Comparison of ENCODE assay signal across 14 cellular contexts in the genomic region with DNA sequence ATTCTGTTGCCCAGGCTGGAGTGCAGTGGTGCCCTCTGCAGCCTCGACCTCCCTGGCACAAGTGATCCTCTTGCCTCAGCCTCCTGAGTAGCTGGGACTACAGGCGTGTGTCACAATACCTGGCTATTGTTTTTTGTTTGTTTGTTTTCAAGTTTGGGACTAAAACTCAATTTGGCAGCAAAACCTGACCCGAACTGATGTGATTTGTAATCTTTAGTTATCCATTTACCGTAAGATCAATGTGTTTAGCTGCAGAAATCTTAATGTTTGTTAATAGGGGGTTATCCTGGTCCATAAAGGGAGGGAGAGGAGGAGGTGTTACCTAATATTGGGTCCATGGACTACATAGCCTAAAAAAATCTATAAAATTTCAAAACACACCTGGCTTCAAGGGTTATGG. TPM values are rescaled to one million over a fixed set of nuclear protein-coding genes. Genes with fewer than 3 reads are reported as not detected.
DNase-seq lines count a peak whose midpoint lies in the region; ATAC-seq, FAIRE-seq and TF ChIP-seq lines count a peak whose summit lies in the region.
"Had no signal": no experiment of that assay in that cellular context is flagged by ENCODE, and none has a peak within 500 bp of the region (broad histone marks: within the 10 kb centered on the region; RNA-seq: fewer than 3 reads in every experiment).

No MANE protein-coding gene starts in this region.

- ATAC-seq in heart right ventricle (no peak), Right ventricle myocardium superior (ENCODE audit: poor library complexity) (no peak), HepG2 (peak; percentile 34), gastrocnemius medialis (no peak), GM19467 (IDR thresholded peaks at IDR 0.05; ENCODE audit: unreplicated experiment) (no peak)
- no peak for ATAC-seq in naive thymus-derived CD4-positive, alpha-beta T cell
- ATAC-seq: activated T-helper 17 cell treated with anti-CD3 and anti-CD28 coated beads, Interleukin-2, amount 50 U/mL, for 72 hours had no signal

- TF ChIP-seq RAD21 in HepG2 (CRISPR knock-in tag; IDR thresholded peaks at IDR 0.05): no peak

- H3K27ac Mint-ChIP-seq in naive thymus-derived CD4-positive, alpha-beta T cell: no peak overlapping the region
- H3K27ac Mint-ChIP-seq: activated T-helper 17 cell treated with anti-CD3 and anti-CD28 coated beads, Interleukin-2, amount 50 U/mL, for 72 hours; immature natural killer cell had no signal

- no peak overlapping the region for H3K4me3 Mint-ChIP-seq in naive thymus-derived CD4-positive, alpha-beta T cell
- H3K4me3 Mint-ChIP-seq: activated T-helper 17 cell treated with anti-CD3 and anti-CD28 coated beads, Interleukin-2, amount 50 U/mL, for 72 hours; immature natural killer cell had no signal

- peak overlapping the region in 7 of 10 donors; percentile 6 to 90 (median 68) for H3K27ac ChIP-seq in heart right ventricle
- peak overlapping the region; percentile 30 for H3K27ac ChIP-seq in HepG2 (ENCODE audit: extremely low read length, insufficient read depth, low read length)
- H3K27ac ChIP-seq in gastrocnemius medialis: peak overlapping the region; percentile 78 to 80 (median 79)
- H3K27ac ChIP-seq in vagina: peak overlapping the region; percentile 93
- H3K27ac ChIP-seq in naive thymus-derived CD4-positive, alpha-beta T cell (ENCODE audit: low read depth, low read length): no peak overlapping the region
- H3K27ac ChIP-seq: SJSA1 had no signal

- TF ChIP-seq EP300 in HepG2 (IDR thresholded peaks at IDR 0.05; ENCODE audit: low read depth in 2 of 2, low read length in 2 of 2): 0 out of 4 replicates have a peak, but pooled peaks of 1 of the 2 experiments have one; percentile 39
- TF ChIP-seq EP300 in HepG2 (CRISPR knock-in tag; IDR thresholded peaks at IDR 0.05; ENCODE audit: borderline replicate concordance): no peak

- H3K4me2 ChIP-seq in HepG2 (ENCODE audit: low read depth, low read length): peak overlapping the region; percentile 71; the same call in 1 of the 2 replicates

- intact Hi-C loops in heart right ventricle (cut with DNase I): loop anchor here (1.0 to 10.0 kb wide), 8 partner anchors 33 to 53 kb away; partner anchors contain the start of genes C1R (in 8 of the 10) and C1RL (in 6 of the 10)
- intact Hi-C loops in Right ventricle myocardium superior (cut with DNase I): loop anchor here (5.0 kb wide), 1 partner anchor 33 kb away; the partner anchor contains the start of gene C1R
- intact Hi-C loops in HepG2 (cut with micrococcal nuclease; ENCODE audit: unreplicated experiment): loop anchor here (1.0 to 2.0 kb wide), 6 partner anchors 19 to 85 kb away; partner anchors contain the start of genes C1R, C1RL and CLSTN3
- intact Hi-C loops in gastrocnemius medialis (cut with DNase I; ENCODE audit: low total_unique reads): loop anchor here (1.0 kb wide), 3 partner anchors 33 to 54 kb away; partner anchors contain the start of genes C1R and C1RL
- intact Hi-C loops in vagina (cut with DNase I): loop anchor here (1.0 to 2.0 kb wide), 2 partner anchors 33 to 49 kb away; partner anchors contain the start of genes C1R and C1RL
- intact Hi-C loops in naive thymus-derived CD4-positive, alpha-beta T cell (cut with micrococcal nuclease): no loop called here

- H2AFZ ChIP-seq in HepG2 (ENCODE audit: low read length): no peak overlapping the region

- BruUV-seq in HepG2 (replicated peaks; lab: Mats Ljungman, UMichigan): no TSS peak

- no peaks in the 10 kb centered on the region for H3K79me2 ChIP-seq in HepG2 (ENCODE audit: insufficient read depth, low read length)

- no peaks in the 10 kb centered on the region for H3K36me3 Mint-ChIP-seq in naive thymus-derived CD4-positive, alpha-beta T cell
- H3K36me3 Mint-ChIP-seq: immature natural killer cell had no signal

- FAIRE-seq in HepG2 (lab: Jason Lieb, UNC): no peak

- in situ Hi-C loops in HepG2 (cut with HindIII; ENCODE audit: extremely low pct_ligation_motif_present, low pct_unique_long_range_greater_than_20kb) (loop anchor here (5.0 to 10.0 kb wide), 2 partner anchors 33 to 55 kb away; partner anchors contain the start of gene C1R), gastrocnemius medialis (cut with MboI; ENCODE audit: low sequenced_read_pairs in 4 of 4) (loop anchor here in 3 of 4 donors (5.0 kb wide), 3 partner anchors 33 to 53 kb away; partner anchors contain the start of genes C1R (in 1 of the 3) and C1RL (in 1 of the 3))

- H3K4me1 Mint-ChIP-seq in naive thymus-derived CD4-positive, alpha-beta T cell: no peaks in the 10 kb centered on the region
- H3K4me1 Mint-ChIP-seq: activated T-helper 17 cell treated with anti-CD3 and anti-CD28 coated beads, Interleukin-2, amount 50 U/mL, for 72 hours; immature natural killer cell had no signal

- peaks cover 16 to 35% (median 26%) of the 10 kb centered on the region in 5 donors for H3K27me3 Mint-ChIP-seq in naive thymus-derived CD4-positive, alpha-beta T cell

- TF ChIP-seq CTCF in heart right ventricle (IDR thresholded peaks at IDR 0.05) (no peak), HepG2 (CRISPR knock-in tag; IDR thresholded peaks at IDR 0.05) (no peak), gastrocnemius medialis (IDR thresholded peaks at IDR 0.05 in 4 of 5, conservative IDR thresholded peaks at IDR 0.05 in 1 of 5) (no peak), vagina (IDR thresholded peaks at IDR 0.05) (no peak)

- H3K4me1 ChIP-seq in heart right ventricle (peaks cover 0 to 44% (median 9%) of the 10 kb centered on the region in 9 donors), HepG2 (ENCODE audit: insufficient read depth, low read length) (peaks cover 64% of the 10 kb centered on the region), gastrocnemius medialis (peaks cover 14 to 25% of the 10 kb centered on the region in 2 donors), vagina (peaks cover 28% of the 10 kb centered on the region)
- no peaks in the 10 kb centered on the region for H3K4me1 ChIP-seq in naive thymus-derived CD4-positive, alpha-beta T cell (ENCODE audit: control insufficient read depth in 2 of 2, insufficient read depth in 2 of 2, low read length in 2 of 2)

- H3K4me3 ChIP-seq in heart right ventricle (peak overlapping the region in 1 of 10 donors; percentile 47), HepG2 (replicated peaks in 1 of 3; ENCODE audit: insufficient read depth in 1 of 3, low read depth in 2 of 3, low read length in 3 of 3) (no peak overlapping the region), gastrocnemius medialis (no peak overlapping the region), vagina (peak overlapping the region in 1 of 2 donors; percentile 45)
- no peak overlapping the region for H3K4me3 ChIP-seq in naive thymus-derived CD4-positive, alpha-beta T cell (ENCODE audit: low read length)
- H3K4me3 ChIP-seq: SJSA1 had no signal

- no peaks in the 10 kb centered on the region for H3K9me3 ChIP-seq in heart right ventricle
- H3K9me3 ChIP-seq in HepG2 (ENCODE audit: low read length): no peaks in the 10 kb centered on the region
- H3K9me3 ChIP-seq in gastrocnemius medialis: no peaks in the 10 kb centered on the region
- H3K9me3 ChIP-seq in vagina: no peaks in the 10 kb centered on the region
- no peaks in the 10 kb centered on the region for H3K9me3 ChIP-seq in naive thymus-derived CD4-positive, alpha-beta T cell (ENCODE audit: control insufficient read depth in 2 of 3, low read length in 3 of 3)
- H3K9me3 ChIP-seq: SJSA1 had no signal

- no peak for DNase-seq in heart right ventricle
- no peak for DNase-seq in Right ventricle myocardium superior
- no peak for DNase-seq in HepG2 (ENCODE audit: low spot score)
- DNase-seq in gastrocnemius medialis: no peak
- no peak for DNase-seq in vagina (ENCODE audit: extremely low spot score in 2 of 2)
- DNase-seq in stimulated activated CD4-positive, alpha-beta T cell treated with anti-CD3 and anti-CD28 coated beads, Interleukin-15, amount 100 ng/mL, for 24 hours: no peak
- DNase-seq in naive thymus-derived CD4-positive, alpha-beta T cell: no peak
- DNase-seq: DMS153, immature natural killer cell, NCI-H187 had no signal

- H4K20me1 ChIP-seq in HepG2 (ENCODE audit: insufficient read depth, low read length): no peaks in the 10 kb centered on the region

- H3K36me3 ChIP-seq in heart right ventricle: peaks cover 0 to 13% (median 0%) of the 10 kb centered on the region in 9 donors
- no peaks in the 10 kb centered on the region for H3K36me3 ChIP-seq in HepG2 (replicated peaks in 1 of 2; ENCODE audit: control insufficient read depth in 1 of 2, insufficient read depth in 2 of 2, low read length in 2 of 2)
- peaks cover 0 to under 1% of the 10 kb centered on the region in 2 donors for H3K36me3 ChIP-seq in gastrocnemius medialis
- H3K36me3 ChIP-seq in vagina: no peaks in the 10 kb centered on the region
- H3K36me3 ChIP-seq in naive thymus-derived CD4-positive, alpha-beta T cell (ENCODE audit: control insufficient read depth in 2 of 3, insufficient read depth in 3 of 3, low read length in 3 of 3): no peaks in the 10 kb centered on the region
- H3K36me3 ChIP-seq: SJSA1 had no signal

- H3K9ac ChIP-seq in HepG2 (ENCODE audit: insufficient read depth, low read depth, low read length): no peak overlapping the region

- 96% methylated on average over 4 of the region's 4 CpGs for WGBS in heart right ventricle, 2 donors
- 13% methylated on average over 4 of the region's 4 CpGs for WGBS in HepG2 (ENCODE audit: low lambda C conversion rate)

- H3K27me3 ChIP-seq in heart right ventricle (no peaks in the 10 kb centered on the region), HepG2 (ENCODE audit: control insufficient read depth in 1 of 2, insufficient read depth in 2 of 2, low read length in 2 of 2) (no peaks in the 10 kb centered on the region), gastrocnemius medialis (no peaks in the 10 kb centered on the region), vagina (no peaks in the 10 kb centered on the region)
- no peaks in the 10 kb centered on the region for H3K27me3 ChIP-seq in naive thymus-derived CD4-positive, alpha-beta T cell (ENCODE audit: control insufficient read depth in 2 of 2, insufficient read depth in 2 of 2, low read length in 2 of 2)
- H3K27me3 ChIP-seq: SJSA1 had no signal

- CTCF ChIA-PET in HepG2 (lab: Yijun Ruan, JAX; ENCODE audit: low intra/inter-chr PET ratio, low total read pairs): interaction anchor here (0.8 to 3.3 kb wide), 6 partner anchors 19 to 103 kb away, joined by 3 to 45 read pairs (median 8); partner anchors contain the start of genes C1R and C1RL
- CTCF ChIA-PET in naive thymus-derived CD4-positive, alpha-beta T cell (lab: Charles Lee): no interaction called here

- no peaks in the 10 kb centered on the region for H3K9me3 Mint-ChIP-seq in naive thymus-derived CD4-positive, alpha-beta T cell
- H3K9me3 Mint-ChIP-seq: activated T-helper 17 cell treated with anti-CD3 and anti-CD28 coated beads, Interleukin-2, amount 50 U/mL, for 72 hours; H9; immature natural killer cell had no signal

- no peak for TF ChIP-seq POLR2A in HepG2 (IDR thresholded peaks at IDR 0.05; ENCODE audit: insufficient read depth in 1 of 2, low read depth in 2 of 2, low read length in 2 of 2)
- no peak for TF ChIP-seq POLR2A in gastrocnemius medialis (IDR thresholded peaks at IDR 0.05)
- no peak for TF ChIP-seq POLR2A in vagina (IDR thresholded peaks at IDR 0.05)

- POLR2A ChIA-PET in HepG2 (lab: Yijun Ruan, JAX): interaction anchor here (1.0 to 3.0 kb wide), 13 partner anchors 11 to 116 kb away, joined by 3 to 45 read pairs (median 5); partner anchors contain the start of genes C12orf57, C1RL, LPCAT3 and RBP5
- POLR2A ChIA-PET in naive thymus-derived CD4-positive, alpha-beta T cell (lab: Charles Lee): interaction anchor here (0.6 kb wide), 1 partner anchor 758 kb away, joined by 4 read pairs; no protein-coding TSS in a partner anchor

RNA-seq across cellular contexts. Expression of gene C1S, which starts 0.7 kb away (rescaled TPM):
- total RNA-seq in heart right ventricle (100 to 1,000 TPM in 3 of 10 donors, 10 to 100 TPM in 7; 25.1 to 151 (median 51.6) TPM), Right ventricle myocardium superior (142 TPM), HepG2 (2016; rRNA removed; fragmentation: Illumina TruSeq; extraction: Trizol) (8.2 and 18.2 TPM in 2 replicates), gastrocnemius medialis (10 to 100 TPM; 58.1 to 90.8 (median 85.9) TPM), vagina (541 TPM)
- polyA plus RNA-seq in heart right ventricle (10 to 100 TPM; 53.4 to 64.9 TPM), HepG2 (2011; rRNA removed) (14.5 and 23.3 TPM in 2 replicates)
- 2.7 and 2.8 TPM in 2 replicates for total RNA-seq in HepG2 (2016; cell fraction: cytosol; rRNA removed; fragmentation: Illumina TruSeq; extraction: Trizol; ENCODE audit: low read depth)
- 8.4 and 18.7 TPM in 2 replicates for total RNA-seq in HepG2 (2016; cell fraction: insoluble cytoplasmic fraction; rRNA removed; fragmentation: Illumina TruSeq; extraction: Trizol)
- 3.2 and 3.7 TPM in 2 replicates for total RNA-seq in HepG2 (2016; cell fraction: membrane; rRNA removed; fragmentation: Illumina TruSeq; extraction: Trizol)
- total RNA-seq in HepG2 (2016; cell fraction: nucleus; rRNA removed; fragmentation: Illumina TruSeq; extraction: Trizol): 17.9 and 19.4 TPM in 2 replicates
- polyA plus RNA-seq in HepG2 (2011; cell fraction: cytosol; rRNA removed): 9.6 and 18.5 TPM in 2 replicates
- polyA plus RNA-seq in HepG2 (2011; cell fraction: nucleus; rRNA removed): 14.4 and 22.0 TPM in 2 replicates
- 9.8 and 10.0 TPM in 2 replicates for polyA plus RNA-seq in HepG2 (2012)
- 0.91 and 1.0 TPM in 2 replicates for polyA plus RNA-seq in HepG2 (2016; cell fraction: cytosol; fragmentation: Illumina TruSeq; extraction: Trizol; ENCODE audit: low read depth)
- polyA plus RNA-seq in HepG2 (2016; cell fraction: insoluble cytoplasmic fraction; fragmentation: Illumina TruSeq; extraction: Trizol; ENCODE audit: low read depth): 6.4 and 6.7 TPM in 2 replicates
- polyA plus RNA-seq in HepG2 (2016; cell fraction: membrane; fragmentation: Illumina TruSeq; extraction: Trizol; ENCODE audit: low read depth): 1.8 and 2.2 TPM in 2 replicates
- polyA plus RNA-seq in HepG2 (2016; cell fraction: nucleus; fragmentation: Illumina TruSeq; extraction: Trizol; ENCODE audit: insufficient read depth, low read depth): 26.0 and 30.9 TPM in 2 replicates
- 3.8 and 12.0 TPM in 2 replicates for polyA minus RNA-seq in HepG2 (2011; rRNA and poly(A)+ RNA removed; ENCODE audit: low replicate concordance)
- 7.0 and 14.3 TPM in 2 replicates for polyA minus RNA-seq in HepG2 (2011; cell fraction: cytosol; rRNA and poly(A)+ RNA removed)
- polyA minus RNA-seq in HepG2 (2011; cell fraction: nucleus; rRNA and poly(A)+ RNA removed): 14.0 and 26.4 TPM in 2 replicates
- total RNA-seq in naive thymus-derived CD4-positive, alpha-beta T cell: 1 to 10 TPM; 2.0 to 3.9 (median 3.0) TPM
- polyA plus RNA-seq in naive thymus-derived CD4-positive, alpha-beta T cell: not detected
- polyA plus RNA-seq: immature natural killer cell had no signal

RNA-seq across cellular contexts. Expression of gene C1R, which starts 32.5 kb away (rescaled TPM):
- total RNA-seq in heart right ventricle: 100 to 1,000 TPM in 4 of 10 donors, 10 to 100 TPM in 6; 19.9 to 238 (median 59.0) TPM
- 100 to 1,000 TPM in 1 of 2 donors, 10 to 100 TPM in 1; 73.0 to 209 TPM for polyA plus RNA-seq in heart right ventricle
- total RNA-seq in Right ventricle myocardium superior: 165 TPM
- total RNA-seq in HepG2 (2016; rRNA removed; fragmentation: Illumina TruSeq; extraction: Trizol): 1.7 and 3.5 TPM in 2 replicates
- total RNA-seq in HepG2 (2016; cell fraction: cytosol; rRNA removed; fragmentation: Illumina TruSeq; extraction: Trizol; ENCODE audit: low read depth): 0.44 and 0.61 TPM in 2 replicates
- total RNA-seq in HepG2 (2016; cell fraction: insoluble cytoplasmic fraction; rRNA removed; fragmentation: Illumina TruSeq; extraction: Trizol): 2.6 and 4.1 TPM in 2 replicates
- 0.93 and 1.4 TPM in 2 replicates for total RNA-seq in HepG2 (2016; cell fraction: membrane; rRNA removed; fragmentation: Illumina TruSeq; extraction: Trizol)
- total RNA-seq in HepG2 (2016; cell fraction: nucleus; rRNA removed; fragmentation: Illumina TruSeq; extraction: Trizol): 3.8 and 4.3 TPM in 2 replicates
- 6.5 and 11.2 TPM in 2 replicates for polyA plus RNA-seq in HepG2 (2011; rRNA removed)
- 6.2 and 6.5 TPM in 2 replicates for polyA plus RNA-seq in HepG2 (2011; cell fraction: cytosol; rRNA removed)
- polyA plus RNA-seq in HepG2 (2011; cell fraction: nucleus; rRNA removed): 6.1 and 8.4 TPM in 2 replicates
- 1.2 and 1.9 TPM in 2 replicates for polyA plus RNA-seq in HepG2 (2012)
- polyA plus RNA-seq in HepG2 (2016; cell fraction: cytosol; fragmentation: Illumina TruSeq; extraction: Trizol; ENCODE audit: low read depth): 0.42 and 0.57 TPM in 2 replicates
- 1.6 and 2.2 TPM in 2 replicates for polyA plus RNA-seq in HepG2 (2016; cell fraction: insoluble cytoplasmic fraction; fragmentation: Illumina TruSeq; extraction: Trizol; ENCODE audit: low read depth)
- polyA plus RNA-seq in HepG2 (2016; cell fraction: membrane; fragmentation: Illumina TruSeq; extraction: Trizol; ENCODE audit: low read depth): 1.2 and 1.3 TPM in 2 replicates
- polyA plus RNA-seq in HepG2 (2016; cell fraction: nucleus; fragmentation: Illumina TruSeq; extraction: Trizol; ENCODE audit: insufficient read depth, low read depth): 6.5 and 7.1 TPM in 2 replicates
- 3.3 and 5.9 TPM in 2 replicates for polyA minus RNA-seq in HepG2 (2011; rRNA and poly(A)+ RNA removed; ENCODE audit: low replicate concordance)
- 0.70 and 1.3 TPM in 2 replicates for polyA minus RNA-seq in HepG2 (2011; cell fraction: cytosol; rRNA and poly(A)+ RNA removed)
- 1.7 and 2.7 TPM in 2 replicates for polyA minus RNA-seq in HepG2 (2011; cell fraction: nucleus; rRNA and poly(A)+ RNA removed)
- 10 to 100 TPM; 47.5 to 97.8 (median 74.9) TPM for total RNA-seq in gastrocnemius medialis
- 830 TPM for total RNA-seq in vagina
- total RNA-seq in naive thymus-derived CD4-positive, alpha-beta T cell: 1 to 10 TPM; 1.6 to 7.2 (median 4.8) TPM
- 1 to 10 TPM; 1.0 to 2.9 TPM for polyA plus RNA-seq in naive thymus-derived CD4-positive, alpha-beta T cell

RNA-seq across cellular contexts. Expression of gene LPCAT3, which starts 41.5 kb away (rescaled TPM):
- total RNA-seq in heart right ventricle: 10 to 100 TPM; 19.9 to 65.8 (median 34.1) TPM
- 10 to 100 TPM; 36.4 to 41.2 TPM for polyA plus RNA-seq in heart right ventricle
- total RNA-seq in Right ventricle myocardium superior: 48.7 TPM
- total RNA-seq in HepG2 (2016; rRNA removed; fragmentation: Illumina TruSeq; extraction: Trizol): 22.1 and 44.5 TPM in 2 replicates
- total RNA-seq in HepG2 (2016; cell fraction: cytosol; rRNA removed; fragmentation: Illumina TruSeq; extraction: Trizol; ENCODE audit: low read depth): 15.6 and 16.1 TPM in 2 replicates
- 19.8 and 46.9 TPM in 2 replicates for total RNA-seq in HepG2 (2016; cell fraction: insoluble cytoplasmic fraction; rRNA removed; fragmentation: Illumina TruSeq; extraction: Trizol)
- total RNA-seq in HepG2 (2016; cell fraction: membrane; rRNA removed; fragmentation: Illumina TruSeq; extraction: Trizol): 25.0 and 25.2 TPM in 2 replicates
- total RNA-seq in HepG2 (2016; cell fraction: nucleus; rRNA removed; fragmentation: Illumina TruSeq; extraction: Trizol): 47.0 and 56.7 TPM in 2 replicates
- polyA plus RNA-seq in HepG2 (2011; rRNA removed): 62.7 and 64.3 TPM in 2 replicates
- polyA plus RNA-seq in HepG2 (2011; cell fraction: cytosol; rRNA removed): 50.0 and 61.5 TPM in 2 replicates
- polyA plus RNA-seq in HepG2 (2011; cell fraction: nucleus; rRNA removed): 28.8 and 35.4 TPM in 2 replicates
- polyA plus RNA-seq in HepG2 (2012): 34.6 and 45.3 TPM in 2 replicates
- 12.9 and 13.6 TPM in 2 replicates for polyA plus RNA-seq in HepG2 (2016; cell fraction: cytosol; fragmentation: Illumina TruSeq; extraction: Trizol; ENCODE audit: low read depth)
- polyA plus RNA-seq in HepG2 (2016; cell fraction: insoluble cytoplasmic fraction; fragmentation: Illumina TruSeq; extraction: Trizol; ENCODE audit: low read depth): 25.6 and 31.4 TPM in 2 replicates
- 26.7 TPM in 2 replicates for polyA plus RNA-seq in HepG2 (2016; cell fraction: membrane; fragmentation: Illumina TruSeq; extraction: Trizol; ENCODE audit: low read depth)
- 89.0 and 95.4 TPM in 2 replicates for polyA plus RNA-seq in HepG2 (2016; cell fraction: nucleus; fragmentation: Illumina TruSeq; extraction: Trizol; ENCODE audit: insufficient read depth, low read depth)
- 92.1 and 114 TPM in 2 replicates for polyA minus RNA-seq in HepG2 (2011; rRNA and poly(A)+ RNA removed; ENCODE audit: low replicate concordance)
- polyA minus RNA-seq in HepG2 (2011; cell fraction: cytosol; rRNA and poly(A)+ RNA removed): 27.7 TPM in 2 replicates
- polyA minus RNA-seq in HepG2 (2011; cell fraction: nucleus; rRNA and poly(A)+ RNA removed): 34.9 and 49.9 TPM in 2 replicates
- total RNA-seq in gastrocnemius medialis: 10 to 100 TPM; 19.4 to 42.8 (median 36.7) TPM
- total RNA-seq in vagina: 42.0 TPM
- total RNA-seq in naive thymus-derived CD4-positive, alpha-beta T cell: 10 to 100 TPM; 16.7 to 37.9 (median 27.1) TPM
- polyA plus RNA-seq in naive thymus-derived CD4-positive, alpha-beta T cell: 10 to 100 TPM; 20.5 to 28.4 TPM

RNA-seq across cellular contexts. Expression of gene C1RL, which starts 49.2 kb away (rescaled TPM):
- total RNA-seq in heart right ventricle (10 to 100 TPM in 3 of 10 donors, 1 to 10 TPM in 7; 4.5 to 24.9 (median 7.5) TPM), Right ventricle myocardium superior (10.7 TPM), HepG2 (2016; rRNA removed; fragmentation: Illumina TruSeq; extraction: Trizol) (14.2 and 28.9 TPM in 2 replicates), gastrocnemius medialis (10 to 100 TPM; 15.0 to 18.7 (median 16.7) TPM), vagina (122 TPM)
- polyA plus RNA-seq in heart right ventricle (10 to 100 TPM in 1 of 2 donors, 1 to 10 TPM in 1; 8.3 to 22.3 TPM), HepG2 (2011; rRNA removed) (53.1 and 73.4 TPM in 2 replicates)
- total RNA-seq in HepG2 (2016; cell fraction: cytosol; rRNA removed; fragmentation: Illumina TruSeq; extraction: Trizol; ENCODE audit: low read depth): 4.9 and 5.6 TPM in 2 replicates
- total RNA-seq in HepG2 (2016; cell fraction: insoluble cytoplasmic fraction; rRNA removed; fragmentation: Illumina TruSeq; extraction: Trizol): 14.6 and 24.7 TPM in 2 replicates
- total RNA-seq in HepG2 (2016; cell fraction: membrane; rRNA removed; fragmentation: Illumina TruSeq; extraction: Trizol): 9.1 and 10.3 TPM in 2 replicates
- total RNA-seq in HepG2 (2016; cell fraction: nucleus; rRNA removed; fragmentation: Illumina TruSeq; extraction: Trizol): 30.9 and 42.1 TPM in 2 replicates
- 32.8 and 36.0 TPM in 2 replicates for polyA plus RNA-seq in HepG2 (2011; cell fraction: cytosol; rRNA removed)
- 60.3 and 87.6 TPM in 2 replicates for polyA plus RNA-seq in HepG2 (2011; cell fraction: nucleus; rRNA removed)
- polyA plus RNA-seq in HepG2 (2012): 22.3 and 28.7 TPM in 2 replicates
- polyA plus RNA-seq in HepG2 (2016; cell fraction: cytosol; fragmentation: Illumina TruSeq; extraction: Trizol; ENCODE audit: low read depth): 3.0 and 3.5 TPM in 2 replicates
- 14.0 and 14.1 TPM in 2 replicates for polyA plus RNA-seq in HepG2 (2016; cell fraction: insoluble cytoplasmic fraction; fragmentation: Illumina TruSeq; extraction: Trizol; ENCODE audit: low read depth)
- 5.6 and 7.3 TPM in 2 replicates for polyA plus RNA-seq in HepG2 (2016; cell fraction: membrane; fragmentation: Illumina TruSeq; extraction: Trizol; ENCODE audit: low read depth)
- 51.4 and 56.2 TPM in 2 replicates for polyA plus RNA-seq in HepG2 (2016; cell fraction: nucleus; fragmentation: Illumina TruSeq; extraction: Trizol; ENCODE audit: insufficient read depth, low read depth)
- polyA minus RNA-seq in HepG2 (2011; rRNA and poly(A)+ RNA removed; ENCODE audit: low replicate concordance): 41.3 and 114 TPM in 2 replicates
- polyA minus RNA-seq in HepG2 (2011; cell fraction: cytosol; rRNA and poly(A)+ RNA removed): 30.1 and 38.2 TPM in 2 replicates
- polyA minus RNA-seq in HepG2 (2011; cell fraction: nucleus; rRNA and poly(A)+ RNA removed): 34.5 and 39.2 TPM in 2 replicates
- 10 to 100 TPM; 18.5 to 38.6 (median 24.4) TPM for total RNA-seq in naive thymus-derived CD4-positive, alpha-beta T cell
- 1 to 10 TPM; 2.9 to 4.4 TPM for polyA plus RNA-seq in naive thymus-derived CD4-positive, alpha-beta T cell

Comparison
In these comparisons a context has a peak if more than half of its experiments do, and no peak if none do; other contexts are left out.
1. intact Hi-C loops: an anchor here in heart right ventricle (1.0 to 10.0 kb wide), Right ventricle myocardium superior (5.0 kb wide), HepG2 (1.0 to 2.0 kb wide), gastrocnemius medialis (1.0 kb wide) and vagina (1.0 to 2.0 kb wide); none called in naive thymus-derived CD4-positive, alpha-beta T cell.